ENCODE assay signal across 10 cellular contexts in the genomic region with DNA sequence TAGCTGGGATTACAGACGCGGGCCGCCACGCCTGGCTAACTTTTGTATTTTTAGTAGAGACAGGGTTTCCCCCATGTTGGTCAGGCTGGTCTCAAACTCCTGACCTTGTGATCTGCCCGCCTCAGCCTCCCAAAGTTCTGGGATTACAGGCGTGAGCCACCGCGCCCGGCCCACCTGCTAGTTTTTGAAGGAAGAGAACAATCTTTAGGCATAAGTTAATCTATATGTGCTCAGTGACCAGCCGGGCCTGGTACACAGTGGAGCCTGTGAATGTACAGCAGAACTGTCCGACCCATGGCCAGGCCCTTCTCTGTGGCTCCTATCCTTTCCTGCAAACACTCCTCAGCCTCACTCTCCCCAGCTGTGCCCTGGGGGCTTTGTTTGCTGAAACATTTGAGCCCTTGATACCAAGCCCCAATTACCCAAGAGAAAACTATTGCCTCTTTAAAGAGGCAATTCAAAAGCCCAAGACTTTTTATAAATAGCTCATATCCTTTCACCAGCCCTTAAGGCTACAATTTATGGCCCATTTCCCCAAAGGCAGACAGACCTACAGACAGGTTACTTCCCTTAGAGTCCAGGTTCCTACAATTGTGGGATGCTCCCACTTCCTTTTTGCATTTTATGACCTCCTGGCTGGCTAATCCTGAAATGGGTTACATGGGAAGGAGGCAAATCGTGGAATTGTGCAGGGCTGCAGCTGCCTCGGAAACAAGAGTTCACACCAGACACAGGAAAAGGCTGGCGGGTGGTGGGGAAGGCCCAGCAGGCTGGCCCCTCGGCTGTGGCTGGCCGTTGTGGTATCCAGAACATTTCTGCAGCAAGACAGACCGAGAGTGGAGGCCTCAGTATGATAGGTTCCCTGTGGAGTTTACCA. TPM values are rescaled to one million over a fixed set of nuclear protein-coding genes. Genes with fewer than 3 reads are reported as not detected.
A peak's percentile ranks its signal among the peaks of the same experiment; 100 is the strongest.
DNase-seq lines count a peak whose midpoint lies in the region; ATAC-seq, FAIRE-seq and TF ChIP-seq lines count a peak whose summit lies in the region.
"Had no signal": no experiment of that assay in that cellular context is flagged by ENCODE, and none has a peak within 500 bp of the region (broad histone marks: within the 10 kb centered on the region; RNA-seq: fewer than 3 reads in every experiment).

No MANE protein-coding gene starts in this region.

- H3K27ac Mint-ChIP-seq in GM23338: peak overlapping the region; percentile 62

- H3K9me2 ChIP-seq in GM23338 (ENCODE audit: insufficient read depth): no peaks in the 10 kb centered on the region

- no peak overlapping the region for H3K4me2 ChIP-seq in GM23338

- DNase-seq in GM23338 (ENCODE audit: low spot score): no peak
- peak; percentile 14 for DNase-seq in RWPE2 (ENCODE audit: low spot score)
- DNase-seq in mucosa of descending colon: no peak
- no peak for DNase-seq in glomerular visceral epithelial cell (ENCODE audit: extremely low spot score)
- DNase-seq in GM12891 (ENCODE audit: insufficient read length, low spot score): no peak
- no peak for DNase-seq in HPDE6-E6E7 (ENCODE audit: extremely low spot score)
- no peak for DNase-seq in SW480 (ENCODE audit: low spot score)

- peaks cover 50% of the 10 kb centered on the region for H3K4me1 Mint-ChIP-seq in GM23338

- H3K79me2 ChIP-seq in GM23338 (replicated peaks; ENCODE audit: insufficient read depth): no peaks in the 10 kb centered on the region; the same call in 1 of the 2 replicates

- FAIRE-seq in GM12891 (lab: Jason Lieb, UNC): no peak
- FAIRE-seq: colon, D721Med had no signal

- intact Hi-C loops in mucosa of descending colon (cut with DNase I, micrococcal nuclease): no loop called here

- peak overlapping the region; percentile 66 for H3K27ac ChIP-seq in GM23338 (ENCODE audit: low read depth)
- no peak overlapping the region for H3K27ac ChIP-seq in RWPE2 (ENCODE audit: poor library complexity, severe bottlenecking)

- peak; percentile 56 for ATAC-seq in GM18873 (IDR thresholded peaks at IDR 0.05; ENCODE audit: low FRiP score, unreplicated experiment)
- no peak; the same call in 2 of the 3 replicates for ATAC-seq in GM23338
- no peak for ATAC-seq in RWPE2 (ENCODE audit: low read depth)
- ATAC-seq in mucosa of descending colon: peak; percentile 24

- peaks cover 21% of the 10 kb centered on the region for H3K36me3 Mint-ChIP-seq in GM23338 (ENCODE audit: low read depth)

- H3K9me3 ChIP-seq in RWPE2 (ENCODE audit: severe bottlenecking): no peaks in the 10 kb centered on the region
- no peaks in the 10 kb centered on the region for H3K9me3 ChIP-seq in mucosa of descending colon

- H3K4me1 ChIP-seq in GM23338 (ENCODE audit: insufficient read depth) (peaks cover 40% of the 10 kb centered on the region), RWPE2 (ENCODE audit: insufficient read depth, poor library complexity, severe bottlenecking) (peaks cover 9% of the 10 kb centered on the region), mucosa of descending colon (ENCODE audit: low read depth) (peaks cover 5% of the 10 kb centered on the region)

- peaks cover 12% of the 10 kb centered on the region for H3K27me3 Mint-ChIP-seq in GM23338 (ENCODE audit: insufficient read depth, low read depth, poor library complexity)

- no peak overlapping the region for H2AFZ ChIP-seq in GM23338

- H3K4me3 Mint-ChIP-seq in GM23338: no peak overlapping the region

- no peaks in the 10 kb centered on the region; the same call in 1 of the 2 replicates for H3K36me3 ChIP-seq in GM23338 (ENCODE audit: insufficient read depth)
- no peaks in the 10 kb centered on the region for H3K36me3 ChIP-seq in RWPE2 (ENCODE audit: low read depth)
- H3K36me3 ChIP-seq in mucosa of descending colon (ENCODE audit: low read depth): no peaks in the 10 kb centered on the region

- no peak for TF ChIP-seq POLR2A in GM12891 (IDR thresholded peaks at IDR 0.05; ENCODE audit: low read depth, low read length)

- peaks cover 23% of the 10 kb centered on the region; the same call in 1 of the 2 replicates for H3F3A ChIP-seq in GM23338 (replicated peaks; ENCODE audit: low read depth)

- no peak overlapping the region for H3K4me3 ChIP-seq in GM23338
- no peak overlapping the region for H3K4me3 ChIP-seq in RWPE2 (ENCODE audit: severe bottlenecking)
- no peak overlapping the region for H3K4me3 ChIP-seq in mucosa of descending colon

- TF ChIP-seq CTCF in GM23338 (conservative IDR thresholded peaks at IDR 0.05; ENCODE audit: low read depth in 2 of 2): no peak
- TF ChIP-seq CTCF in RWPE2 (IDR thresholded peaks at IDR 0.05; ENCODE audit: poor library complexity, severe bottlenecking): no peak
- TF ChIP-seq CTCF in mucosa of descending colon (IDR thresholded peaks at IDR 0.05): no peak

- H3K27me3 ChIP-seq in GM23338 (ENCODE audit: insufficient read depth) (no peaks in the 10 kb centered on the region), RWPE2 (ENCODE audit: insufficient read depth, poor library complexity, severe bottlenecking) (no peaks in the 10 kb centered on the region)

- no peaks in the 10 kb centered on the region for H3K9me3 Mint-ChIP-seq in GM23338

- H4K20me1 ChIP-seq in GM23338 (replicated peaks; ENCODE audit: insufficient read depth): no peaks in the 10 kb centered on the region

TF ChIP-seq in GM23338, 12 proteins besides CTCF, POLR2A, EP300 and RAD21:
- TF ChIP-seq STAT1 (IDR thresholded peaks at IDR 0.05; ENCODE audit: unreplicated experiment) (no peak), CREB1 (CRISPR knock-in tag; IDR thresholded peaks at IDR 0.05; ENCODE audit: low read depth) (no peak), EZH2phosphoT487 (IDR thresholded peaks at IDR 0.05; ENCODE audit: unreplicated experiment) (no peak)

TF ChIP-seq in GM12891, 5 proteins besides CTCF, POLR2A, EP300 and RAD21:
- TF ChIP-seq SPI1 (IDR thresholded peaks at IDR 0.05; ENCODE audit: low read depth, low read length): no peak
- no peak for TF ChIP-seq PAX5 (IDR thresholded peaks at IDR 0.05; ENCODE audit: insufficient read depth, low read length, severe bottlenecking)

RNA-seq across cellular contexts. Expression of a gene that starts 37.5 kb away (rescaled TPM):
- total RNA-seq in GM23338 (2014; rRNA removed; shearing (Covaris generic)): 177 and 240 TPM in 2 replicates
- polyA plus RNA-seq in GM23338 (2016; fragmentation: Nextera tagmentation; extraction: Ambion mirVana): 70.6 and 70.9 TPM in 2 replicates
- 10 to 100 TPM; 10.7 to 13.8 (median 11.6) TPM for total RNA-seq in mucosa of descending colon
- 1.5 TPM for polyA plus RNA-seq in GM12891 (2012; ENCODE audit: low read depth, missing spikeins)

Comparison
In these comparisons a context has a peak if more than half of its experiments do, and no peak if none do; other contexts are left out.
1. ATAC-seq: peak in GM18873 (single experiment) and mucosa of descending colon (single experiment); none in GM23338 (single experiment) and RWPE2 (single experiment).
2. RNA of a gene that starts 37.5 kb away (total RNA-seq): 177 to 240 TPM in GM23338; 10.7 to 13.8 TPM in mucosa of descending colon; every median in the first group is over 10 times any median in the second.